In genomic region chr3:141876891-141877561, GRCh38 we compare ENCODE assay signal across 8 cellular contexts. TPM values are rescaled to one million over a fixed set of nuclear protein-coding genes. Genes with fewer than 3 reads are reported as not detected.
DNase-seq lines count a peak whose midpoint lies in the region; ATAC-seq and TF ChIP-seq lines count a peak whose summit lies in the region.

No MANE protein-coding gene starts in this region.

- H3K27me3 ChIP-seq in testis, result no peaks in the 10 kb centered on the region

- 0 to 2% methylated on average over 10 to 49 of the region's 75 CpGs for WGBS in testis, 2 donors

- no peaks in the 10 kb centered on the region for H3K36me3 ChIP-seq in testis (ENCODE audit: low read depth, missing control alignments)

- intact Hi-C loops in activated naive CD4-positive, alpha-beta T cell treated with anti-CD3 and anti-CD28 coated beads for 36 hours (cut with micrococcal nuclease), result loop anchor here (1.0 to 5.0 kb wide), 9 partner anchors 36 to 935 kb away; partner anchors contain the start of genes RASA2, SLC25A36, TFDP2 and TRPC1
- intact Hi-C loops in testis (cut with DNase I; ENCODE audit: low total_unique reads), result loop anchor here (10.0 kb wide), 1 partner anchor 142 kb away; the partner anchor contains the start of gene RNF7

- H3K4me1 ChIP-seq in testis, result peaks cover 10% of the 10 kb centered on the region

- H3K27ac ChIP-seq in testis, result peak overlapping the region; percentile 78 to 100

- TF ChIP-seq CTCF in AG10803 (conservative IDR thresholded peaks at IDR 0.05; ENCODE audit: low read length) (no peak), glutamatergic neuron (IDR thresholded peaks at IDR 0.05; ENCODE audit: partially characterized antibody, unreplicated experiment) (no peak), omental fat pad (IDR thresholded peaks at IDR 0.05) (no peak), testis (IDR thresholded peaks at IDR 0.05) (peak in 1 of 3 experiments; percentile 8)

- DNase-seq in AG10803 (ENCODE audit: low read depth), result peak; percentile 40
- DNase-seq in RPMI8226, result peak; percentile 64
- DNase-seq in activated naive CD4-positive, alpha-beta T cell treated with anti-CD3 and anti-CD28 coated beads for 36 hours, result peak; percentile 71
- DNase-seq in glutamatergic neuron, result peak; percentile 38
- DNase-seq in omental fat pad (ENCODE audit: low spot score), result peak; percentile 37
- DNase-seq in testis, result peak; percentile 64

- peaks cover 40% of the 10 kb centered on the region for H3K4me1 Mint-ChIP-seq in activated naive CD4-positive, alpha-beta T cell treated with anti-CD3 and anti-CD28 coated beads for 36 hours (ENCODE audit: low read depth)
- peaks cover 13% of the 10 kb centered on the region for H3K4me1 Mint-ChIP-seq in glutamatergic neuron (ENCODE audit: low read depth, unreplicated experiment)

- CTCF ChIA-PET in activated naive CD4-positive, alpha-beta T cell treated with anti-CD3 and anti-CD28 coated beads for 36 hours (lab: Charles Lee), result interaction anchor here (0.6 to 1.9 kb wide), 3 partner anchors 37 to 138 kb away, joined by 4 to 12 read pairs (median 4); partner anchors contain the start of gene RNF7

- H3K4me3 Mint-ChIP-seq in activated naive CD4-positive, alpha-beta T cell treated with anti-CD3 and anti-CD28 coated beads for 36 hours, result peak overlapping the region; percentile 92
- H3K4me3 Mint-ChIP-seq in glutamatergic neuron (ENCODE audit: unreplicated experiment), result peak overlapping the region; percentile 93

- H3K9me3 Mint-ChIP-seq in activated naive CD4-positive, alpha-beta T cell treated with anti-CD3 and anti-CD28 coated beads for 36 hours, result no peaks in the 10 kb centered on the region
- H3K9me3 Mint-ChIP-seq in glutamatergic neuron (ENCODE audit: unreplicated experiment), result peaks cover 10% of the 10 kb centered on the region

- H3K27me3 Mint-ChIP-seq in activated naive CD4-positive, alpha-beta T cell treated with anti-CD3 and anti-CD28 coated beads for 36 hours (ENCODE audit: low read depth), result no peaks in the 10 kb centered on the region
- peaks cover 11% of the 10 kb centered on the region for H3K27me3 Mint-ChIP-seq in glutamatergic neuron (ENCODE audit: unreplicated experiment)

- H3K27ac Mint-ChIP-seq in activated naive CD4-positive, alpha-beta T cell treated with anti-CD3 and anti-CD28 coated beads for 36 hours, result peak overlapping the region; percentile 85
- H3K27ac Mint-ChIP-seq in glutamatergic neuron (ENCODE audit: unreplicated experiment), result peak overlapping the region; percentile 90

- no peaks in the 10 kb centered on the region for H3K9me3 ChIP-seq in testis

- ATAC-seq in GM19023 (IDR thresholded peaks at IDR 0.05; ENCODE audit: unreplicated experiment), result peak; percentile 18
- ATAC-seq in HG03159 (IDR thresholded peaks at IDR 0.05; ENCODE audit: unreplicated experiment), result peak; percentile 16
- ATAC-seq in omental fat pad (ENCODE audit: low FRiP score), result peak; percentile 41

- peak overlapping the region; percentile 80 for H3K4me3 ChIP-seq in AG10803 (ENCODE audit: low read length)
- H3K4me3 ChIP-seq in testis, result peak overlapping the region; percentile 84 to 90

- no peak for TF ChIP-seq POLR2A in testis (IDR thresholded peaks at IDR 0.05)

- H3K36me3 Mint-ChIP-seq in activated naive CD4-positive, alpha-beta T cell treated with anti-CD3 and anti-CD28 coated beads for 36 hours (ENCODE audit: low read depth), result peaks cover 21% of the 10 kb centered on the region
- no peaks in the 10 kb centered on the region for H3K36me3 Mint-ChIP-seq in glutamatergic neuron (ENCODE audit: unreplicated experiment)

RNA-seq across cellular contexts. Expression of gene ATP1B3, which starts 0.6 kb away (rescaled TPM):
- 100 to 1,000 TPM; 106 to 119 TPM for total RNA-seq in activated naive CD4-positive, alpha-beta T cell treated with anti-CD3 and anti-CD28 coated beads for 36 hours
- total RNA-seq in glutamatergic neuron (ENCODE audit: unreplicated experiment) (184 TPM), omental fat pad (100 to 1,000 TPM in 3 of 4 donors, 10 to 100 TPM in 1; 70.8 to 487 (median 228) TPM), testis (10 to 100 TPM; 47.1 to 79.5 TPM)
- 147 TPM for polyA plus RNA-seq in testis (ENCODE audit: insufficient read depth, low read depth, low replicate concordance)

Comparison
In these comparisons a context has a peak if more than half of its experiments do, and no peak if none do; other contexts are left out.
1. Peak in every context shown above with its lines: DNase-seq, ATAC-seq, H3K4me3 ChIP-seq and H3K27ac ChIP-seq.